In genomic region chr11:37263467-37263866, GRCh38 we compare ENCODE assay signal across 1 cellular context.
DNase-seq lines count a peak whose midpoint lies in the region; TF ChIP-seq lines count a peak whose summit lies in the region.
"Not testable (repeated sequence)": the region's sequence is repeated elsewhere in the genome, so short reads cannot be mapped to it uniquely, and the experiment has no call there.

No MANE protein-coding gene starts in this region.

- H3K27ac ChIP-seq in left ventricle myocardium inferior (replicated peaks) = not testable (repeated sequence)

- intact Hi-C loops in left ventricle myocardium inferior (cut with micrococcal nuclease) = not testable (repeated sequence)

- DNase-seq in left ventricle myocardium inferior = peak; percentile 8

- peaks cover 13% of the 10 kb centered on the region for H3K9me3 ChIP-seq in left ventricle myocardium inferior (replicated peaks)

- H3K27me3 ChIP-seq in left ventricle myocardium inferior (ENCODE audit: low read depth) = not testable (repeated sequence)

- TF ChIP-seq CTCF in left ventricle myocardium inferior (IDR thresholded peaks at IDR 0.05; ENCODE audit: borderline replicate concordance) = not testable (repeated sequence)

- not testable (repeated sequence) for H3K4me1 ChIP-seq in left ventricle myocardium inferior

- not testable (repeated sequence) for H3K36me3 ChIP-seq in left ventricle myocardium inferior

- H3K4me3 ChIP-seq in left ventricle myocardium inferior = not testable (repeated sequence)
